In genomic region chr5:126811515-126812198, GRCh38 we compare ENCODE assay signal across 8 cellular contexts. TPM values are rescaled to one million over a fixed set of nuclear protein-coding genes. Genes with fewer than 3 reads are reported as not detected.
A peak's percentile ranks its signal among the peaks of the same experiment; 100 is the strongest.
DNase-seq lines count a peak whose midpoint lies in the region; ATAC-seq and TF ChIP-seq lines count a peak whose summit lies in the region.

No MANE protein-coding gene starts in this region.

- in situ Hi-C loops in transverse colon (cut with MboI; ENCODE audit: low pct_ligation_motif_present in 1 of 4, low pct_unique_long_range_greater_than_20kb in 1 of 4, low sequenced_read_pairs in 3 of 4) = loop anchor here in 1 of 4 donors (25.0 kb wide), 1 partner anchor 474 kb away; no protein-coding TSS in a partner anchor

- H3K4me3 ChIP-seq in cardiac muscle cell = no peak overlapping the region
- no peak overlapping the region for H3K4me3 ChIP-seq in right atrium auricular region
- no peak overlapping the region for H3K4me3 ChIP-seq in transverse colon

- TF ChIP-seq EP300 in transverse colon (IDR thresholded peaks at IDR 0.05; ENCODE audit: low read depth) = no peak

- no peak for TF ChIP-seq CTCF in cardiac muscle cell (IDR thresholded peaks at IDR 0.05; ENCODE audit: low read depth, low read length)
- no peak for TF ChIP-seq CTCF in right atrium auricular region (IDR thresholded peaks at IDR 0.05)
- TF ChIP-seq CTCF in transverse colon (IDR thresholded peaks at IDR 0.05) = no peak

- H3K4me1 ChIP-seq in cardiac muscle cell (ENCODE audit: low read depth) (peaks cover 15% of the 10 kb centered on the region), right atrium auricular region (peaks cover 0 to 9% of the 10 kb centered on the region in 2 donors), transverse colon (no peaks in the 10 kb centered on the region)

- 71 to 81% methylated on average over 6 of the region's 6 CpGs for WGBS in transverse colon (ENCODE audit: low coverage in 1 of 2), 2 donors

- ATAC-seq in left ventricle myocardium superior = peak; percentile 33
- ATAC-seq in GM18519 (IDR thresholded peaks at IDR 0.05; ENCODE audit: low FRiP score, unreplicated experiment) = no peak
- ATAC-seq in GM21447 (IDR thresholded peaks at IDR 0.05; ENCODE audit: unreplicated experiment) = no peak
- no peak for ATAC-seq in GM18502 (IDR thresholded peaks at IDR 0.05; ENCODE audit: poor library complexity, unreplicated experiment)

- H3K27ac ChIP-seq in cardiac muscle cell (peak overlapping the region; percentile 69), right atrium auricular region (peak overlapping the region in 1 of 2 donors; percentile 59), transverse colon (peak overlapping the region in 2 of 4 donors; percentile 4 to 46)

- H3K36me3 ChIP-seq in cardiac muscle cell = peaks cover 22% of the 10 kb centered on the region
- no peaks in the 10 kb centered on the region for H3K36me3 ChIP-seq in right atrium auricular region
- no peaks in the 10 kb centered on the region for H3K36me3 ChIP-seq in transverse colon

- peak; percentile 9 for TF ChIP-seq POLR2A in transverse colon (IDR thresholded peaks at IDR 0.05)

- intact Hi-C loops in left ventricle myocardium superior (cut with micrococcal nuclease) = no loop called here
- intact Hi-C loops in transverse colon (cut with DNase I; ENCODE audit: low total_unique reads) = no loop called here

- H3K9me3 ChIP-seq in cardiac muscle cell (ENCODE audit: low read depth) (no peaks in the 10 kb centered on the region), right atrium auricular region (no peaks in the 10 kb centered on the region), transverse colon (no peaks in the 10 kb centered on the region)

- H3K27me3 ChIP-seq in cardiac muscle cell (no peaks in the 10 kb centered on the region), right atrium auricular region (no peaks in the 10 kb centered on the region), transverse colon (no peaks in the 10 kb centered on the region)

- DNase-seq in cardiac muscle cell (ENCODE audit: low read depth in 1 of 2, low spot score in 1 of 2) = peak in 1 of 2 donors; percentile 82
- DNase-seq in right atrium auricular region (ENCODE audit: low spot score) = no peak
- peak; percentile 31 to 46 for DNase-seq in activated CD4-positive, alpha-beta T cell treated with anti-CD3 and anti-CD28 coated beads, Interleukin-2, amount 50 U/mL, for 48 hours
- no peak for DNase-seq in left ventricle myocardium superior
- no peak for DNase-seq in transverse colon

RNA-seq across cellular contexts. Expression of gene LMNB1, which starts 34.7 kb away (rescaled TPM):
- 115 and 186 TPM in 2 replicates for total RNA-seq in cardiac muscle cell
- 17.9 and 20.7 TPM in 2 replicates for polyA plus RNA-seq in cardiac muscle cell
- 1 to 10 TPM; 2.5 to 2.6 TPM for total RNA-seq in right atrium auricular region
- total RNA-seq in left ventricle myocardium superior = 2.3 TPM
- total RNA-seq in transverse colon = 10 to 100 TPM in 3 of 4 donors, 1 to 10 TPM in 1; 7.9 to 53.3 (median 16.8) TPM

Comparison
In these comparisons a context has a peak if more than half of its experiments do, and no peak if none do; other contexts are left out.
1. DNase-seq: peak in activated CD4-positive, alpha-beta T cell treated with anti-CD3 and anti-CD28 coated beads, Interleukin-2, amount 50 U/mL, for 48 hours (2 of 2); none in right atrium auricular region (single experiment), left ventricle myocardium superior (single experiment) and transverse colon (single experiment).